ENCODE assay signal across 8 cellular contexts in the genomic region with DNA sequence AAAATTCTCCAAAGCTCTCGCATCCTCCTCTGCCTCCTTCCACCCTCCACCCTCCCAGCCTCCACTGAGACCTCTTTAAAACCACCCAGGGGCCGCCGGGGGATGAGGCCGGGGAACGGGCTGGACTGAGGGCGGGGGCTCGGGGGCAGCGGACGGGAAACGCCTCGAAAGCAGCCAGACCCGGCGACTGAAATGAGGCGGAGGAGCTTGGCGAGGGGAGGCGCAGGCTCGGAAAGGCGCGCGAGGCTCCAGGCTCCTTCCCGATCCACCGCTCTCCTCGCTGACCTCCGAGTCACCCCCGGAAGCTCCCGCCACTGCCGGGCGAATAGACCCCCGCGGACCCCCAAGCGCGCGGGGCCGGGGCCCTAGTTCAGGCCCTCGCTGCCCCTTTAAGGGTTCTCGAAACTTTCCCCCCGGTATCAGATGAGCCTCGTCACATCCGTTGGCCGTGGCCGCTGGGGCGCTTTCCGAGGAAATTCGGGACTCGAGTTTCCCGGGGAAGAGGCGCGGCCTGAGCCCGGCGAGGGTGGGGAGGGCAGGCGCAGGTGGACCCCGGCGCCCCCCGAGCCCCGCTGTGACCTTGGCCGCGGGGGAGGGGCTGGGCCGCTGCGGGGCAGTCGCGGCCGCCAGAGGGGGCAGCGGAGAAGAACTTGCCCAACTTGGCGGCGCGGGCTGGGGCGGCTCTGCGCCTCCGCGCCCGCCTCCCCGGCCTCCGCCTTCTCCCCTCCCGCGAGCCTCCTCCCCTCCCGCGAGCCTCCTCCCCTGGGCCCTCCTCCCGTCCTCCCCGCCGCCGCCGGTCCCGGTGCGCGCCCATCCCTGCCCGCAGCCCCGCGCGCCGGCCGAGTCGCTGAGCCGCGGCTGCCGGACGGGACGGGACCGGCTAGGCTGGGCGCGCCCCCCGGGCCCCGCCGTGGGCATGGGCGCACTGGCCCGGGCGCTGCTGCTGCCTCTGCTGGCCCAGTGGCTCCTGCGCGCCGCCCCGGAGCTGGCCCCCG. TPM values are rescaled to one million over a fixed set of nuclear protein-coding genes. Genes with fewer than 3 reads are reported as not detected.
A peak's percentile ranks its signal among the peaks of the same experiment; 100 is the strongest.
DNase-seq lines count a peak whose midpoint lies in the region; ATAC-seq, FAIRE-seq and TF ChIP-seq lines count a peak whose summit lies in the region.

Gene BACE2 (plus strand): TSS at position 813 of the 995 bp plus-strand sequence. CDS start 104 bp downstream, at position 917.

- DNase-seq in D721Med (ENCODE audit: insufficient read length, low spot score), result no peak
- peak; percentile 74 for DNase-seq in PC-3
- DNase-seq in cardiac muscle cell (ENCODE audit: low read depth in 1 of 2, low spot score in 1 of 2), result peak; percentile 76 to 88
- DNase-seq in ovary, result peak; percentile 62 to 80 (median 77)
- DNase-seq in uterus, result peak; percentile 79 to 83
- no peak for DNase-seq in NCI-H187 treated with DMSO at 0.1 percent for 48 hours (lab: John Stamatoyannopoulos, UW)

- intact Hi-C loops in PC-3 (cut with micrococcal nuclease), result loop anchor here (5.0 kb wide), 1 partner anchor 255 kb away; no protein-coding TSS in a partner anchor
- intact Hi-C loops in ovary (cut with DNase I), result no loop called here
- intact Hi-C loops in uterus (cut with DNase I; ENCODE audit: low total_unique reads), result loop anchor here (10.0 kb wide), 1 partner anchor 257 kb away; the partner anchor contains the start of gene MX1

- H3K4me1 ChIP-seq in HEK293 (ENCODE audit: control insufficient read depth, insufficient read depth, low read length), result peaks cover 6% of the 10 kb centered on the region
- H3K4me1 ChIP-seq in PC-3 (ENCODE audit: insufficient read depth, low read length), result peaks cover 51% of the 10 kb centered on the region
- H3K4me1 ChIP-seq in cardiac muscle cell (ENCODE audit: low read depth), result no peaks in the 10 kb centered on the region
- no peaks in the 10 kb centered on the region for H3K4me1 ChIP-seq in ovary (ENCODE audit: insufficient read depth)
- H3K4me1 ChIP-seq in uterus, result peaks cover 0 to 10% of the 10 kb centered on the region in 2 donors

- no TSS peak for BruUV-seq in PC-3 (replicated peaks; lab: Mats Ljungman, UMichigan)

- H3K79me2 ChIP-seq in PC-3 (ENCODE audit: low read length), result peaks cover 38% of the 10 kb centered on the region

- TF ChIP-seq CTCF in D721Med (IDR thresholded peaks at IDR 0.05; ENCODE audit: insufficient read depth, missing control alignments), result peak; percentile 16
- TF ChIP-seq CTCF in HEK293 (tag by site-specific recombination; IDR thresholded peaks at IDR 0.05), result peak; percentile 36
- peak; percentile 64 for TF ChIP-seq CTCF in PC-3 (conservative IDR thresholded peaks at IDR 0.05; ENCODE audit: low read depth, low read length)
- peak; percentile 50 for TF ChIP-seq CTCF in cardiac muscle cell (IDR thresholded peaks at IDR 0.05; ENCODE audit: low read depth, low read length)
- TF ChIP-seq CTCF in ovary (IDR thresholded peaks at IDR 0.05), result peak; percentile 30 to 72 (median 67)
- TF ChIP-seq CTCF in uterus (IDR thresholded peaks at IDR 0.05), result peak; percentile 26 to 82 (median 74)

- H3F3A ChIP-seq in PC-3 (ENCODE audit: low read length, unreplicated experiment), result no peaks in the 10 kb centered on the region

- H2AFZ ChIP-seq in PC-3 (ENCODE audit: low read length), result peak within 1 kb of the TSS; percentile 91

- H3K4me3 ChIP-seq in HEK293 (ENCODE audit: low read depth, low read length), result peak within 1 kb of the TSS; percentile 62
- peak within 1 kb of the TSS; percentile 80 for H3K4me3 ChIP-seq in PC-3 (ENCODE audit: low read length)
- peak within 1 kb of the TSS; percentile 58 for H3K4me3 ChIP-seq in cardiac muscle cell
- H3K4me3 ChIP-seq in ovary, result peak within 1 kb of the TSS; percentile 70
- peak within 1 kb of the TSS; percentile 70 for H3K4me3 ChIP-seq in uterus

- peak within 1 kb of the TSS; percentile 92 for H3K4me2 ChIP-seq in PC-3 (ENCODE audit: low read length)

- FAIRE-seq in D721Med (lab: Jason Lieb, UNC), result no peak

- CTCF ChIA-PET in HEK293 (lab: Yijun Ruan, JAX) (interaction anchor here (0.6 to 4.2 kb wide), 15 partner anchors 8 to 1806 kb away, joined by 3 to 31 read pairs (median 5); no protein-coding TSS in a partner anchor), PC-3 (lab: Charles Lee) (interaction anchor here (0.6 to 1.3 kb wide), 2 partner anchors 116 to 374 kb away, joined by 3 to 4 read pairs; no protein-coding TSS in a partner anchor)

- no peaks in the 10 kb centered on the region for H3K9me2 ChIP-seq in PC-3 (replicated peaks; ENCODE audit: low read length)

- peak within 1 kb of the TSS; percentile 87 for H3K9ac ChIP-seq in PC-3 (ENCODE audit: low read length)

- POLR2A ChIA-PET in HEK293 (lab: Yijun Ruan, JAX) (interaction anchor here (1.0 kb wide), 1 partner anchor 9 kb away, joined by 3 read pairs; no protein-coding TSS in a partner anchor), PC-3 (lab: Charles Lee; ENCODE audit: unreplicated experiment) (interaction anchor here (0.6 kb wide), 1 partner anchor 413 kb away, joined by 7 read pairs; no protein-coding TSS in a partner anchor)

- H3K9me3 ChIP-seq in HEK293 (ENCODE audit: control insufficient read depth, insufficient read depth, low read depth, low read length), result no peaks in the 10 kb centered on the region
- H3K9me3 ChIP-seq in PC-3 (ENCODE audit: low read length), result no peaks in the 10 kb centered on the region
- no peaks in the 10 kb centered on the region for H3K9me3 ChIP-seq in cardiac muscle cell (ENCODE audit: low read depth)
- no peaks in the 10 kb centered on the region for H3K9me3 ChIP-seq in ovary
- no peaks in the 10 kb centered on the region for H3K9me3 ChIP-seq in uterus

- TF ChIP-seq POLR2A in ovary (IDR thresholded peaks at IDR 0.05) (peak; percentile 19), uterus (IDR thresholded peaks at IDR 0.05) (peak in 1 of 2 donors; percentile 68)

- TF ChIP-seq EP300 in ovary (IDR thresholded peaks at IDR 0.05), result no peak

- peak; percentile 57 for ATAC-seq in PC-3

- H3K27me3 ChIP-seq in PC-3 (ENCODE audit: low read length), result no peaks in the 10 kb centered on the region
- H3K27me3 ChIP-seq in cardiac muscle cell, result peaks cover 56% of the 10 kb centered on the region
- no peaks in the 10 kb centered on the region for H3K27me3 ChIP-seq in ovary
- no peaks in the 10 kb centered on the region for H3K27me3 ChIP-seq in uterus

- H3K36me3 ChIP-seq in HEK293 (ENCODE audit: control insufficient read depth in 2 of 2, insufficient read depth in 1 of 2, low read length in 2 of 2), result no peaks in the 10 kb centered on the region
- H3K36me3 ChIP-seq in PC-3 (ENCODE audit: low read depth, low read length), result no peaks in the 10 kb centered on the region
- H3K36me3 ChIP-seq in cardiac muscle cell, result no peaks in the 10 kb centered on the region
- no peaks in the 10 kb centered on the region for H3K36me3 ChIP-seq in ovary
- no peaks in the 10 kb centered on the region for H3K36me3 ChIP-seq in uterus

- H3K27ac ChIP-seq in HEK293 (ENCODE audit: extremely low read depth, low read depth, low read length) (peak within 1 kb of the TSS; percentile 89), PC-3 (ENCODE audit: low read length) (peak within 1 kb of the TSS; percentile 55), adipose tissue (ENCODE audit: low read depth, low read length) (peak within 1 kb of the TSS; percentile 80), cardiac muscle cell (no peak within 1 kb of the TSS), ovary (peak within 1 kb of the TSS; percentile 76 to 85), uterus (peak within 1 kb of the TSS; percentile 90 to 97)

- 1% methylated on average over 70 to 111 of the region's 111 CpGs for WGBS in adipose tissue, 3 donors
- WGBS in ovary, 3 donors, result 0 to 1% (median 0%) methylated on average over 42 to 110 of the region's 111 CpGs

- H4K20me1 ChIP-seq in PC-3 (ENCODE audit: low read length), result no peaks in the 10 kb centered on the region

TF ChIP-seq in HEK293, 187 proteins besides CTCF, POLR2A, EP300 and RAD21 (continues in another document):
- TF ChIP-seq INSM2 (tag by site-specific recombination; IDR thresholded peaks at IDR 0.05) (no peak), KLF7 (tag by site-specific recombination; IDR thresholded peaks at IDR 0.05; ENCODE audit: borderline replicate concordance) (no peak), ZNF174 (tag by site-specific recombination; IDR thresholded peaks at IDR 0.05) (no peak), KLF8 (tag by site-specific recombination; IDR thresholded peaks at IDR 0.05) (peak; percentile 56; the same call in 1 of the 2 replicates), ZNF16 (tag by site-specific recombination; IDR thresholded peaks at IDR 0.05; ENCODE audit: low read depth) (no peak), KLF1 (tag by site-specific recombination; IDR thresholded peaks at IDR 0.05) (no peak; the same call in 1 of the 2 replicates), ZBTB1 (tag by site-specific recombination; IDR thresholded peaks at IDR 0.05) (no peak), ZNF510 (tag by site-specific recombination; IDR thresholded peaks at IDR 0.05; ENCODE audit: insufficient replicate concordance) (no peak), OSR2 (tag by site-specific recombination; IDR thresholded peaks at IDR 0.05) (no peak)
- TF ChIP-seq, protein P1, sequence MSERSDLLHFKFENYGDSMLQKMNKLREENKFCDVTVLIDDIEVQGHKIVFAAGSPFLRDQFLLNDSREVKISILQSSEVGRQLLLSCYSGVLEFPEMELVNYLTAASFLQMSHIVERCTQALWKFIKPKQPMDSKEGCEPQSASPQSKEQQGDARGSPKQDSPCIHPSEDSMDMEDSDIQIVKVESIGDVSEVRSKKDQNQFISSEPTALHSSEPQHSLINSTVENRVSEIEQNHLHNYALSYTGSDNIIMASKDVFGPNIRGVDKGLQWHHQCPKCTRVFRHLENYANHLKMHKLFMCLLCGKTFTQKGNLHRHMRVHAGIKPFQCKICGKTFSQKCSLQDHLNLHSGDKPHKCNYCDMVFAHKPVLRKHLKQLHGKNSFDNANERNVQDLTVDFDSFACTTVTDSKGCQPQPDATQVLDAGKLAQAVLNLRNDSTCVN (tag by site-specific recombination; optimal IDR thresholded peaks at IDR 0.05), result peak; percentile 68

RNA-seq across cellular contexts. Expression of gene BACE2, which starts in this region (rescaled TPM):
- total RNA-seq in PC-3 (2014; rRNA removed), result 89.2 and 96.2 TPM in 2 replicates
- polyA plus RNA-seq in adipose tissue, result 10 to 100 TPM; 18.3 to 36.4 (median 19.9) TPM
- 8.1 and 17.5 TPM in 2 replicates for total RNA-seq in cardiac muscle cell
- polyA plus RNA-seq in cardiac muscle cell, result 8.8 and 10.4 TPM in 2 replicates
- 10 to 100 TPM; 11.4 to 48.6 (median 24.4) TPM for total RNA-seq in ovary
- polyA plus RNA-seq in ovary, result 10 to 100 TPM; 16.4 to 75.6 TPM
- total RNA-seq in uterus, result 10 to 100 TPM; 22.8 to 98.8 (median 76.5) TPM

Comparison
In these comparisons a context has a peak if more than half of its experiments do, and no peak if none do; other contexts are left out.
1. DNase-seq: peak in PC-3 (single experiment), cardiac muscle cell (2 of 2), ovary (5 of 5) and uterus (2 of 2); none in D721Med (single experiment) and NCI-H187 treated with DMSO at 0.1 percent for 48 hours (single experiment).
2. CTCF ChIP-seq: peak in every context shown above with its lines; median percentile 74 in uterus; 67 in ovary; 64 in PC-3; 50 in cardiac muscle cell; 36 in HEK293; 16 in D721Med.
3. intact Hi-C loops: an anchor here in PC-3 (5.0 kb wide) and uterus (10.0 kb wide); none called in ovary.
4. Peak in every context shown above with its lines, with median percentiles within 50 percentile points of each other: H3K4me3 ChIP-seq.